ENCODE assay signal across 19 cellular contexts in the genomic region with DNA sequence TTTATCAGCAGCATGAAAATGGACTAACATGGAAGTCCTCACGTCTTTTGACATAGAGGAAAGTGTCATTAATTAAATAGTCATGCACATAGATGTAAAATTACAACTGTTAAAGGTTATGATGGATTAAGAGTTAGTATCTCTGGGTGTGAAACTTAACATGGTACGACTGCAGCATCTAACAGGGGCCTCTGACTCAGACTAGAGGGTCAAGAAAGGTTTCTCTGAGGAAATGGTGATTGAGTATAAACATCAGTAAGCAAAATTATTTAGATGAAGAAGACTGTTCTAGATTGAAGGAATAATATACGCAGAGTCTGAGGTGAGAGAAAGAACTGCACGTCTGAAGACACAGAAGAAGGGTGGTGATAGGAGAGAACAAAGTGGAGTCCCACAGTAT. TPM values are rescaled to one million over a fixed set of nuclear protein-coding genes. Genes with fewer than 3 reads are reported as not detected.
DNase-seq lines count a peak whose midpoint lies in the region; ATAC-seq, FAIRE-seq and TF ChIP-seq lines count a peak whose summit lies in the region.
"Had no signal": no experiment of that assay in that cellular context is flagged by ENCODE, and none has a peak within 500 bp of the region (broad histone marks: within the 10 kb centered on the region; RNA-seq: fewer than 3 reads in every experiment).

No MANE protein-coding gene starts in this region.

- no peaks in the 10 kb centered on the region for H3K27me3 Mint-ChIP-seq in T-helper 2 cell treated with Interferon-gamma antibody and Interleukin-4, amounts not matched to agents 5 μg/mL and 100 μg/mL, for 36 hours (ENCODE audit: low read depth)
- no peaks in the 10 kb centered on the region for H3K27me3 Mint-ChIP-seq in stimulated activated naive B cell treated with anti-CD40 and anti-IgM and Interleukin-4, amounts not matched to agents 10 μg/mL and 1 μg/mL and 100 μg/mL, for 72 hours
- H3K27me3 Mint-ChIP-seq: CD4-positive, alpha-beta memory T cell had no signal

- H3K79me2 ChIP-seq in GM12878 (ENCODE audit: control insufficient read depth, insufficient read depth, low read length) (no peaks in the 10 kb centered on the region), mesendoderm (ENCODE audit: control insufficient read depth, insufficient read depth, low read length) (no peaks in the 10 kb centered on the region)

- peaks cover 22% of the 10 kb centered on the region for H3K4me1 ChIP-seq in GM12878 (ENCODE audit: control insufficient read depth, insufficient read depth, low read length)
- H3K4me1 ChIP-seq in mesendoderm (ENCODE audit: control insufficient read depth, low read depth, low read length), result no peaks in the 10 kb centered on the region
- H3K4me1 ChIP-seq: A549 had no signal

- 92% methylated on average over 4 of the region's 4 CpGs for WGBS in GM12878 (ENCODE audit: insufficient coverage, insufficient replicate concordance, low lambda C conversion rate, missing lambda C conversion rate)
- WGBS in mesendoderm (ENCODE audit: extremely low coverage, insufficient coverage, low lambda C conversion rate), result no CpG with 5 or more reads among the region's 4 CpGs

- no peak for TF ChIP-seq RAD21 in GM12878 (IDR thresholded peaks at IDR 0.05; ENCODE audit: insufficient read depth, low read depth, low read length)

- no peak overlapping the region for H3K23ac ChIP-seq in mesendoderm (ENCODE audit: low read length)

- H3K4me1 Mint-ChIP-seq in T-helper 2 cell treated with Interferon-gamma antibody and Interleukin-4, amounts not matched to agents 5 μg/mL and 100 μg/mL, for 36 hours (ENCODE audit: low read depth), result peaks cover 36% of the 10 kb centered on the region
- H3K4me1 Mint-ChIP-seq in stimulated activated naive B cell treated with anti-CD40 and anti-IgM and Interleukin-4, amounts not matched to agents 10 μg/mL and 1 μg/mL and 100 μg/mL, for 72 hours, result peaks cover 18 to 36% of the 10 kb centered on the region in 2 donors
- H3K4me1 Mint-ChIP-seq: H9 had no signal

- H3K4me3 ChIP-seq in GM12878 (no peak overlapping the region), mesendoderm (ENCODE audit: low read length) (no peak overlapping the region)
- H3K4me3 ChIP-seq: A549, BLaER1 had no signal

- CTCF ChIA-PET in GM12878 (lab: Yijun Ruan, JAX), result no interaction called here

- intact Hi-C loops in GM12878 (cut with micrococcal nuclease; ENCODE audit: unreplicated experiment), result loop anchor here (10.0 kb wide), 1 partner anchor 105 kb away; no protein-coding TSS in a partner anchor

- no peak overlapping the region for H3K4ac ChIP-seq in mesendoderm (ENCODE audit: low read depth, low read length)

- H3K56ac ChIP-seq in mesendoderm (ENCODE audit: low read length), result no peak overlapping the region

- in situ Hi-C loops in GM12878 (cut with MboI), result no loop called here

- H3K9me3 Mint-ChIP-seq in T-helper 2 cell treated with Interferon-gamma antibody and Interleukin-4, amounts not matched to agents 5 μg/mL and 100 μg/mL, for 36 hours, result peaks cover 7% of the 10 kb centered on the region
- H3K9me3 Mint-ChIP-seq in stimulated activated naive B cell treated with anti-CD40 and anti-IgM and Interleukin-4, amounts not matched to agents 10 μg/mL and 1 μg/mL and 100 μg/mL, for 72 hours, result peaks cover 5 to 7% of the 10 kb centered on the region in 2 donors
- H3K9me3 Mint-ChIP-seq: CD4-positive, alpha-beta memory T cell; H9 had no signal

- H4K8ac ChIP-seq in mesendoderm (ENCODE audit: low read depth, low read length), result no peak overlapping the region

- H3K36me3 Mint-ChIP-seq in T-helper 2 cell treated with Interferon-gamma antibody and Interleukin-4, amounts not matched to agents 5 μg/mL and 100 μg/mL, for 36 hours (ENCODE audit: low read depth), result peaks cover 69% of the 10 kb centered on the region
- peaks cover 47 to 70% of the 10 kb centered on the region in 2 donors for H3K36me3 Mint-ChIP-seq in stimulated activated naive B cell treated with anti-CD40 and anti-IgM and Interleukin-4, amounts not matched to agents 10 μg/mL and 1 μg/mL and 100 μg/mL, for 72 hours

- H3K4me3 Mint-ChIP-seq in T-helper 2 cell treated with Interferon-gamma antibody and Interleukin-4, amounts not matched to agents 5 μg/mL and 100 μg/mL, for 36 hours, result no peak overlapping the region
- H3K4me3 Mint-ChIP-seq in stimulated activated naive B cell treated with anti-CD40 and anti-IgM and Interleukin-4, amounts not matched to agents 10 μg/mL and 1 μg/mL and 100 μg/mL, for 72 hours, result no peak overlapping the region
- H3K4me3 Mint-ChIP-seq: CD14-positive monocyte; CD4-positive, alpha-beta memory T cell; H9 had no signal

- POLR2A ChIA-PET in GM12878 (lab: Charles Lee), result no interaction called here

- no peak overlapping the region for H2BK5ac ChIP-seq in mesendoderm (ENCODE audit: low read length)

- FAIRE-seq in GM12878 (lab: Jason Lieb, UNC), result no peak
- FAIRE-seq: A549, H1 had no signal

- H3K9ac ChIP-seq in GM12878 (ENCODE audit: control insufficient read depth, insufficient read depth, low read length), result no peak overlapping the region
- H3K9ac ChIP-seq in mesendoderm (ENCODE audit: low read length), result no peak overlapping the region
- H3K9ac ChIP-seq: BLaER1 had no signal

- no peak for ATAC-seq in GM12878
- no peak for ATAC-seq in stimulated activated naive B cell treated with anti-CD40 and anti-IgM and Interleukin-4, amounts not matched to agents 10 μg/mL and 1 μg/mL and 100 μg/mL, for 72 hours (replicated peaks)
- no peak for ATAC-seq in GM19455 (IDR thresholded peaks at IDR 0.05; ENCODE audit: unreplicated experiment)
- no peak for ATAC-seq in GM19467 (IDR thresholded peaks at IDR 0.05; ENCODE audit: unreplicated experiment)
- ATAC-seq: A549 had no signal

- no peaks in the 10 kb centered on the region for H4K20me1 ChIP-seq in GM12878 (ENCODE audit: control insufficient read depth, insufficient read depth)
- H4K20me1 ChIP-seq: BLaER1 had no signal

- no peak overlapping the region for H2AK5ac ChIP-seq in mesendoderm (ENCODE audit: low read length)

- H2AFZ ChIP-seq in GM12878 (ENCODE audit: control insufficient read depth, low read depth, low read length), result no peak overlapping the region

- DNase-seq in T-helper 2 cell treated with Interferon-gamma antibody and Interleukin-4, amounts not matched to agents 5 μg/mL and 100 μg/mL, for 36 hours (ENCODE audit: low spot score), result no peak
- no peak for DNase-seq in T-helper 2 cell
- no peak for DNase-seq in GM12878 (ENCODE audit: low read depth, low spot score)
- peak; percentile 7 for DNase-seq in iris pigment epithelial cell (ENCODE audit: low read depth)
- no peak for DNase-seq in stimulated activated naive B cell treated with anti-CD40 and anti-IgM and Interleukin-4, amounts not matched to agents 10 μg/mL and 1 μg/mL and 100 μg/mL, for 72 hours
- no peak for DNase-seq in mesendoderm
- DNase-seq: AML-193; CD4-positive, alpha-beta memory T cell; DND-41; EL; H9 had no signal

- peak overlapping the region; percentile 6 for H3K27ac Mint-ChIP-seq in T-helper 2 cell treated with Interferon-gamma antibody and Interleukin-4, amounts not matched to agents 5 μg/mL and 100 μg/mL, for 36 hours
- peak overlapping the region; percentile 52 for H3K27ac Mint-ChIP-seq in stimulated activated naive B cell treated with anti-CD40 and anti-IgM and Interleukin-4, amounts not matched to agents 10 μg/mL and 1 μg/mL and 100 μg/mL, for 72 hours
- H3K27ac Mint-ChIP-seq: CD4-positive, alpha-beta memory T cell; H9 had no signal

- no peak for TF ChIP-seq CTCF in GM12878 (IDR thresholded peaks at IDR 0.05 in 2 of 3, conservative IDR thresholded peaks at IDR 0.05 in 1 of 3; ENCODE audit: control insufficient read depth in 2 of 3, extremely low read depth in 1 of 3, insufficient read depth in 1 of 3, low read depth in 3 of 3, low read length in 3 of 3)

- H3K9me3 ChIP-seq in GM12878 (replicated peaks; ENCODE audit: control insufficient read depth, insufficient read depth, low read length), result peaks cover 9% of the 10 kb centered on the region
- H3K9me3 ChIP-seq: A549, BLaER1 had no signal

- H3K27me3 ChIP-seq in GM12878 (replicated peaks in 1 of 2; ENCODE audit: control insufficient read depth in 2 of 2, insufficient read depth in 2 of 2, low read length in 1 of 2), result no peaks in the 10 kb centered on the region
- H3K27me3 ChIP-seq in mesendoderm (ENCODE audit: insufficient read depth, low read length, poor library complexity), result no peaks in the 10 kb centered on the region
- H3K27me3 ChIP-seq: BLaER1 had no signal

- TF ChIP-seq EP300 in GM12878 (IDR thresholded peaks at IDR 0.05; ENCODE audit: borderline replicate concordance in 1 of 2, control insufficient read depth in 1 of 2, low read depth in 2 of 2, low read length in 2 of 2), result no peak

- no peak overlapping the region for H2BK120ac ChIP-seq in mesendoderm (ENCODE audit: low read depth, low read length)

- SMC1A ChIA-PET in GM12878 (lab: Charles Lee; ENCODE audit: uncharacterized antibody, unreplicated experiment), result no interaction called here

- H3K36me3 ChIP-seq in GM12878 (ENCODE audit: control insufficient read depth in 2 of 2, insufficient read depth in 2 of 2, low read length in 1 of 2) (peaks cover 2 to 4% of the 10 kb centered on the region in 2 experiments; a peak in 2 of 4 replicates), mesendoderm (ENCODE audit: control insufficient read depth, insufficient read depth, low read length) (no peaks in the 10 kb centered on the region)

- H3K4me2 ChIP-seq in GM12878 (ENCODE audit: control insufficient read depth, insufficient read depth) (no peak overlapping the region), mesendoderm (ENCODE audit: low read length) (no peak overlapping the region)
- H3K4me2 ChIP-seq: A549, BLaER1 had no signal

- BruUV-seq in GM12878 (replicated peaks; lab: Mats Ljungman, UMichigan), result no TSS peak

- no peak overlapping the region for H4K5ac ChIP-seq in mesendoderm (ENCODE audit: low read length)

- no peak overlapping the region for H3K18ac ChIP-seq in mesendoderm (ENCODE audit: low read length)

- RAD21 ChIA-PET in GM12878 (lab: Charles Lee; ENCODE audit: unreplicated experiment), result no interaction called here

- H3K79me1 ChIP-seq in mesendoderm (ENCODE audit: low read length), result no peaks in the 10 kb centered on the region

- TF ChIP-seq POLR2A in GM12878 (IDR thresholded peaks at IDR 0.05; ENCODE audit: low read depth, low read length), result no peak

- no peak overlapping the region for H2BK15ac ChIP-seq in mesendoderm (replicated peaks; ENCODE audit: low read depth)

- H3K27ac ChIP-seq in GM12878 (ENCODE audit: control insufficient read depth, insufficient read depth) (peak overlapping the region; percentile 18; the same call in 1 of the 2 replicates), mesendoderm (ENCODE audit: low read depth, low read length) (no peak overlapping the region)
- H3K27ac ChIP-seq: 22Rv1, A549, BLaER1, HL-60 had no signal

RNA-seq across cellular contexts. Expression of a gene that starts 42.1 kb away (rescaled TPM):
- total RNA-seq in GM12878 (2013; cell fraction: nucleolus; rRNA removed), result 6.6 and 9.8 TPM in 2 replicates
- total RNA-seq in GM12878 (2014; rRNA removed) (4.8 and 5.7 TPM in 2 replicates), GM12878 (2014; rRNA removed; fragmentation: Illumina TruSeq; extraction: Trizol) (5.7 and 6.4 TPM in 2 replicates), GM12878 (2021) (12.0 and 12.6 TPM in 2 replicates)
- 3.8 TPM for polyA plus RNA-seq in GM12878 (2011; ENCODE audit: low read depth)
- polyA plus RNA-seq in GM12878 (2011; rRNA removed) (0.24 and 0.69 TPM in 2 replicates), GM12878 (2014; fragmentation: Illumina TruSeq; extraction: Trizol) (7.9 and 8.7 TPM in 2 replicates), GM12878 (2014; fragmentation: Nextera tagmentation; extraction: Ambion mirVana) (1 to 10 TPM; 1.1 to 2.1 TPM), GM12878 (2014; rRNA removed) (5.0 and 5.2 TPM in 2 replicates), GM12878 (2016; fragmentation: Nextera tagmentation; extraction: Ambion mirVana) (1 to 10 TPM; 1.6 to 2.8 TPM)
- 0.25 and 0.38 TPM in 2 replicates for polyA plus RNA-seq in GM12878 (2011; cell fraction: cytosol; rRNA removed)
- polyA plus RNA-seq in GM12878 (2011; cell fraction: nucleus; rRNA removed), result 0.67 and 0.76 TPM in 2 replicates
- 5.4 and 6.4 TPM in 2 replicates for polyA plus RNA-seq in GM12878 (2012)
- 0.66 and 1.7 TPM in 2 replicates for polyA minus RNA-seq in GM12878 (2011; rRNA and poly(A)+ RNA removed)
- 0.94 TPM in 1 of 2 replicates, not detected in the other for polyA minus RNA-seq in GM12878 (2011; cell fraction: cytosol; rRNA and poly(A)+ RNA removed)
- polyA minus RNA-seq in GM12878 (2011; cell fraction: nucleus; rRNA and poly(A)+ RNA removed), result 0.38 and 0.48 TPM in 2 replicates
- polyA plus RNA-seq in mesendoderm (2013, experiment 1 of 2), result 3.9 TPM
- polyA plus RNA-seq in mesendoderm (2013, experiment 2 of 2), result 4.2 TPM
